Comparison of ENCODE assay signal across 14 cellular contexts in genomic region chr7:44219371-44220045, GRCh38. TPM values are rescaled to one million over a fixed set of nuclear protein-coding genes. Genes with fewer than 3 reads are reported as not detected.
"Had no signal": no experiment of that assay in that cellular context is flagged by ENCODE, and none has a peak within 500 bp of the region (broad histone marks: within the 10 kb centered on the region; RNA-seq: fewer than 3 reads in every experiment).

No MANE protein-coding gene starts in this region.

- H3K4me1 ChIP-seq: colonic mucosa, stomach had no signal

- H3K9me3 Mint-ChIP-seq: immature natural killer cell, natural killer cell had no signal

- H3K36me3 Mint-ChIP-seq: activated naive CD8-positive, alpha-beta T cell; immature natural killer cell; natural killer cell had no signal

- ATAC-seq: foreskin keratinocyte, left colon, natural killer cell had no signal

- H3K4me3 Mint-ChIP-seq: activated naive CD8-positive, alpha-beta T cell; immature natural killer cell; natural killer cell had no signal

- H3K4me3 ChIP-seq: colonic mucosa, smooth muscle cell, stomach, thoracic aorta had no signal

- H3K27ac ChIP-seq: colonic mucosa, foreskin keratinocyte, stomach, thoracic aorta had no signal

- H3K9me3 ChIP-seq: colonic mucosa, thoracic aorta had no signal

- H3K27ac Mint-ChIP-seq: activated naive CD8-positive, alpha-beta T cell; immature natural killer cell; natural killer cell had no signal

- H3K36me3 ChIP-seq: colonic mucosa, thoracic aorta had no signal

- H3K27me3 Mint-ChIP-seq: activated naive CD8-positive, alpha-beta T cell had no signal

- DNase-seq: activated CD4-positive, alpha-beta T cell treated with anti-CD3 and anti-CD28 coated beads, Interleukin-2, amount 50 U/mL, for 1 hour; activated CD8-positive, alpha-beta memory T cell treated with anti-CD3 and anti-CD28 coated beads for 24 hours; activated gamma-delta T cell treated with Interleukin-2 at 50 U/mL for 16 hours; amniotic stem cell; colonic mucosa; effector memory CD4-positive, alpha-beta T cell; foreskin keratinocyte; immature natural killer cell; natural killer cell; stomach had no signal

- H3K4me1 Mint-ChIP-seq: immature natural killer cell, natural killer cell had no signal

RNA-seq across cellular contexts. Expression of gene GCK, which starts 30.3 kb away (rescaled TPM):
- total RNA-seq: natural killer cell had no signal
- polyA plus RNA-seq: immature natural killer cell had no signal
